Comparison of ENCODE assay signal across 18 cellular contexts in genomic region chr4:17059192-17059634, GRCh38.
DNase-seq lines count a peak whose midpoint lies in the region; ATAC-seq lines count a peak whose summit lies in the region.
"Had no signal": no experiment of that assay in that cellular context is flagged by ENCODE, and none has a peak within 500 bp of the region (broad histone marks: within the 10 kb centered on the region; RNA-seq: fewer than 3 reads in every experiment).

No MANE protein-coding gene starts in this region.

- no peaks in the 10 kb centered on the region for H3K36me3 Mint-ChIP-seq in stimulated activated naive B cell treated with anti-CD40 and anti-IgM and Interleukin-4, amounts not matched to agents 10 μg/mL and 1 μg/mL and 100 μg/mL, for 72 hours
- H3K36me3 Mint-ChIP-seq: activated naive CD8-positive, alpha-beta T cell; CD4-positive, alpha-beta memory T cell had no signal

- H3K36me3 ChIP-seq in subcutaneous abdominal adipose tissue (ENCODE audit: control insufficient read depth in 5 of 5, insufficient read depth in 5 of 5, low read length in 5 of 5) = no peaks in the 10 kb centered on the region
- H3K36me3 ChIP-seq: lower lobe of right lung, neutrophil, WERI-Rb-1 had no signal

- H3K4me1 ChIP-seq in subcutaneous abdominal adipose tissue (ENCODE audit: control insufficient read depth in 5 of 5, insufficient read depth in 5 of 5, low read length in 5 of 5) = peaks cover under 1 to 33% (median 29%) of the 10 kb centered on the region in 5 donors
- H3K4me1 ChIP-seq: lower lobe of right lung had no signal

- H3K27me3 ChIP-seq in subcutaneous abdominal adipose tissue (ENCODE audit: control insufficient read depth in 5 of 5, insufficient read depth in 4 of 5, low read length in 5 of 5) = no peaks in the 10 kb centered on the region
- H3K27me3 ChIP-seq: neutrophil had no signal

- no peak for ATAC-seq in stimulated activated naive B cell treated with anti-CD40 and anti-IgM and Interleukin-4, amounts not matched to agents 10 μg/mL and 1 μg/mL and 100 μg/mL, for 72 hours (replicated peaks)

- peak overlapping the region; percentile 69 for H3K27ac ChIP-seq in subcutaneous abdominal adipose tissue (ENCODE audit: low read depth, low read length)
- H3K27ac ChIP-seq: lower lobe of right lung, neutrophil, WERI-Rb-1 had no signal

- no peaks in the 10 kb centered on the region for H3K9me3 ChIP-seq in subcutaneous abdominal adipose tissue (ENCODE audit: control insufficient read depth in 5 of 5, low read length in 5 of 5)
- H3K9me3 ChIP-seq: lower lobe of right lung, neutrophil had no signal

- DNase-seq in GM04504 (ENCODE audit: low read depth) (peak; percentile 31), brain pericyte (ENCODE audit: low read depth, low spot score) (peak; percentile 47), hepatic stellate cell (ENCODE audit: low spot score) (peak; percentile 12), Ammon's horn (ENCODE audit: low spot score) (no peak), G401 (ENCODE audit: low spot score) (no peak), DMS114 treated with DMSO at 0.1 percent for 48 hours (lab: John Stamatoyannopoulos, UW; ENCODE audit: unreplicated experiment) (no peak)
- DNase-seq in stimulated activated naive B cell treated with anti-CD40 and anti-IgM and Interleukin-4, amounts not matched to agents 10 μg/mL and 1 μg/mL and 100 μg/mL, for 72 hours = no peak
- DNase-seq: activated CD8-positive, alpha-beta memory T cell treated with anti-CD3 and anti-CD28 coated beads, Interleukin-2, amount 50 U/mL, for 48 hours; CD4-positive, alpha-beta memory T cell; dermis blood vessel endothelial cell; glutamatergic neuron; lower lobe of right lung; NCI-H2081; SIG-M5; WERI-Rb-1 had no signal

- no peaks in the 10 kb centered on the region for H3K27me3 Mint-ChIP-seq in stimulated activated naive B cell treated with anti-CD40 and anti-IgM and Interleukin-4, amounts not matched to agents 10 μg/mL and 1 μg/mL and 100 μg/mL, for 72 hours
- H3K27me3 Mint-ChIP-seq: activated naive CD8-positive, alpha-beta T cell; CD4-positive, alpha-beta memory T cell had no signal

- H3K4me3 Mint-ChIP-seq in stimulated activated naive B cell treated with anti-CD40 and anti-IgM and Interleukin-4, amounts not matched to agents 10 μg/mL and 1 μg/mL and 100 μg/mL, for 72 hours = no peak overlapping the region
- H3K4me3 Mint-ChIP-seq: activated naive CD8-positive, alpha-beta T cell; CD4-positive, alpha-beta memory T cell had no signal

- no peak overlapping the region for H3K9ac ChIP-seq in subcutaneous abdominal adipose tissue (ENCODE audit: low read length in 5 of 5)

- peak overlapping the region in 2 of 5 donors; percentile 5 to 41 for H3K4me3 ChIP-seq in subcutaneous abdominal adipose tissue (ENCODE audit: low read depth in 1 of 5, low read length in 5 of 5)
- H3K4me3 ChIP-seq: lower lobe of right lung had no signal

- H3K4me1 Mint-ChIP-seq in stimulated activated naive B cell treated with anti-CD40 and anti-IgM and Interleukin-4, amounts not matched to agents 10 μg/mL and 1 μg/mL and 100 μg/mL, for 72 hours = no peaks in the 10 kb centered on the region
- H3K4me1 Mint-ChIP-seq: CD4-positive, alpha-beta memory T cell had no signal

- in situ Hi-C loops in G401 (cut with HindIII; ENCODE audit: low sequenced_read_pairs) = no loop called here

- H3K9me3 Mint-ChIP-seq in stimulated activated naive B cell treated with anti-CD40 and anti-IgM and Interleukin-4, amounts not matched to agents 10 μg/mL and 1 μg/mL and 100 μg/mL, for 72 hours = peaks cover 0 to 6% of the 10 kb centered on the region in 2 donors
- H3K9me3 Mint-ChIP-seq: CD4-positive, alpha-beta memory T cell had no signal

- no peak overlapping the region for H3K27ac Mint-ChIP-seq in stimulated activated naive B cell treated with anti-CD40 and anti-IgM and Interleukin-4, amounts not matched to agents 10 μg/mL and 1 μg/mL and 100 μg/mL, for 72 hours
- H3K27ac Mint-ChIP-seq: activated naive CD8-positive, alpha-beta T cell; CD4-positive, alpha-beta memory T cell had no signal

Comparison
In these comparisons a context has a peak if more than half of its experiments do, and no peak if none do; other contexts are left out.
1. DNase-seq: peak in GM04504 (single experiment), brain pericyte (single experiment) and hepatic stellate cell (single experiment); none in Ammon's horn (single experiment), G401 (single experiment), stimulated activated naive B cell treated with anti-CD40 and anti-IgM and Interleukin-4, amounts not matched to agents 10 μg/mL and 1 μg/mL and 100 μg/mL, for 72 hours (single experiment) and DMS114 treated with DMSO at 0.1 percent for 48 hours (single experiment).